ENCODE assay signal across 30 cellular contexts in the genomic region with DNA sequence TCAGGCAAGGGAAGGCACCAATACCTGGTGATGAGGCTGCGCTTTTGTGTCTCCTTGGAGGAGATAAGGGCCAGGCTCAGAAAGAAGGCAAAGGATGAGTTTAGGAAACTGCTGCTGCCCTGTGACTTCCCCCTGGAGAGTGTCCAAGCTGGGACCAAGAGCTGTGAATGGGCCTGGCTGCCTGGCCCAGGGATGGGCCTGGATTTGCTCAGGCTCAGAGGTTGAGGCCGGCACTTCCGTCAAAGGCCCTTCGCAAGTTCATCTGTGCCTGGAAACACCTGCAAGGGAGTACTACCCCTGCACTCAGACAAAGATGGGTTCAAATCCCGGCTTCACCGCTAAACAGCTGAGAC.
"Had no signal": no experiment of that assay in that cellular context is flagged by ENCODE, and none has a peak within 500 bp of the region (broad histone marks: within the 10 kb centered on the region; RNA-seq: fewer than 3 reads in every experiment).

No MANE protein-coding gene starts in this region.

- DNase-seq: activated B cell treated with CpG ODN at 0.5 μM for 24 hours; activated CD4-positive, alpha-beta T cell treated with anti-CD3 and anti-CD28 coated beads for 48 hours; activated CD4-positive, alpha-beta T cell treated with anti-CD3 and anti-CD28 coated beads, Interleukin-2, amount 50 U/mL, for 1 hour; activated CD4-positive, alpha-beta T cell treated with anti-CD3 and anti-CD28 coated beads, Interleukin-2, amount 50 U/mL, for 48 hours; activated CD8-positive, alpha-beta memory T cell treated with anti-CD3 and anti-CD28 coated beads, Interleukin-2, amount 10 ng/mL, durations not matched to agents 7 days and 5 days; activated CD8-positive, alpha-beta memory T cell treated with anti-CD3 and anti-CD28 coated beads, Interleukin-2, amount 50 U/mL, for 4 hours; activated CD8-positive, alpha-beta T cell treated with anti-CD3 and anti-CD28 coated beads for 36 hours; activated gamma-delta T cell; activated naive CD4-positive, alpha-beta T cell; activated naive CD4-positive, alpha-beta T cell treated with anti-CD3 and anti-CD28 coated beads, Interleukin-2, amount 10 ng/mL, durations not matched to agents 7 days and 5 days; activated naive CD8-positive, alpha-beta T cell treated with anti-CD3 and anti-CD28 coated beads, Interleukin-2, amount 10 ng/mL, durations not matched to agents 7 days and 5 days; activated T-cell treated with anti-CD3 and anti-CD28 coated beads for 4 hours; activated T-cell treated with anti-CD3 and anti-CD28 coated beads, Interleukin-2, amount 50 U/mL, for 24 hours; activated T-cell treated with anti-CD3 and anti-CD28 coated beads, Interleukin-2, amount 50 U/mL, for 72 hours; anterior cingulate cortex; brain microvascular endothelial cell; effector CD8-positive, alpha-beta T cell; foreskin keratinocyte; gastrocnemius medialis; glutamatergic neuron; heart left ventricle; T-cell; T1000; WERI-Rb-1 had no signal

- H3K9me3 Mint-ChIP-seq: activated CD8-positive, alpha-beta T cell treated with anti-CD3 and anti-CD28 coated beads for 36 hours; activated naive CD4-positive, alpha-beta T cell treated with anti-CD3 and anti-CD28 coated beads, Interleukin-2, amount 10 ng/mL, durations not matched to agents 7 days and 5 days; activated naive CD4-positive, alpha-beta T cell treated with anti-CD3 and anti-CD28 coated beads, Interleukin-2, amount 50 U/mL, for 72 hours; activated naive CD8-positive, alpha-beta T cell treated with anti-CD3 and anti-CD28 coated beads, Interleukin-2, amount 10 ng/mL, durations not matched to agents 7 days and 5 days; activated T-cell treated with anti-CD3 and anti-CD28 coated beads, Interleukin-2, amount 50 U/mL, for 24 hours; central memory CD8-positive, alpha-beta T cell; T-helper 1 cell treated with Interleukin-12 subunit alpha and Interleukin-12 subunit beta and Interleukin-4 antibody, amounts not matched to agents 30 μg/mL and 1 μg/mL, for 36 hours had no signal

- H3K27ac Mint-ChIP-seq: activated B cell treated with CpG ODN at 0.5 μM for 24 hours; activated CD8-positive, alpha-beta memory T cell treated with anti-CD3 and anti-CD28 coated beads, Interleukin-2, amount 10 ng/mL, durations not matched to agents 7 days and 5 days; activated CD8-positive, alpha-beta T cell treated with anti-CD3 and anti-CD28 coated beads for 36 hours; activated naive CD4-positive, alpha-beta T cell treated with anti-CD3 and anti-CD28 coated beads, Interleukin-2, amount 10 ng/mL, durations not matched to agents 7 days and 5 days; activated naive CD4-positive, alpha-beta T cell treated with anti-CD3 and anti-CD28 coated beads, Interleukin-2, amount 50 U/mL, for 72 hours; activated naive CD8-positive, alpha-beta T cell treated with anti-CD3 and anti-CD28 coated beads, Interleukin-2, amount 10 ng/mL, durations not matched to agents 7 days and 5 days; activated T-cell treated with anti-CD3 and anti-CD28 coated beads, Interleukin-2, amount 50 U/mL, for 24 hours; activated T-cell treated with anti-CD3 and anti-CD28 coated beads, Interleukin-2, amount 50 U/mL, for 72 hours; dendritic cell treated with granulocyte-macrophage colony-stimulating factor and Interleukin-4, amounts not matched to agents 40 ng/mL and 50 ng/mL, for 4 days; T-cell; T-helper 1 cell treated with Interleukin-12 subunit alpha and Interleukin-12 subunit beta and Interleukin-4 antibody, amounts not matched to agents 30 μg/mL and 1 μg/mL, for 36 hours; T-helper 2 cell treated with Interferon-gamma antibody and Interleukin-4, amounts not matched to agents 5 μg/mL and 100 μg/mL, for 36 hours had no signal

- H3K4me3 Mint-ChIP-seq: activated B cell treated with CpG ODN at 0.5 μM for 24 hours; activated CD8-positive, alpha-beta memory T cell treated with anti-CD3 and anti-CD28 coated beads, Interleukin-2, amount 10 ng/mL, durations not matched to agents 7 days and 5 days; activated CD8-positive, alpha-beta T cell treated with anti-CD3 and anti-CD28 coated beads for 36 hours; activated naive CD4-positive, alpha-beta T cell treated with anti-CD3 and anti-CD28 coated beads, Interleukin-2, amount 10 ng/mL, durations not matched to agents 7 days and 5 days; activated naive CD8-positive, alpha-beta T cell treated with anti-CD3 and anti-CD28 coated beads, Interleukin-2, amount 10 ng/mL, durations not matched to agents 7 days and 5 days; activated T-cell treated with anti-CD3 and anti-CD28 coated beads, Interleukin-2, amount 50 U/mL, for 24 hours; activated T-cell treated with anti-CD3 and anti-CD28 coated beads, Interleukin-2, amount 50 U/mL, for 72 hours; central memory CD8-positive, alpha-beta T cell; dendritic cell treated with granulocyte-macrophage colony-stimulating factor and Interleukin-4, amounts not matched to agents 40 ng/mL and 50 ng/mL, for 4 days; T-cell; T-helper 1 cell treated with Interleukin-12 subunit alpha and Interleukin-12 subunit beta and Interleukin-4 antibody, amounts not matched to agents 30 μg/mL and 1 μg/mL, for 36 hours; T-helper 2 cell treated with Interferon-gamma antibody and Interleukin-4, amounts not matched to agents 5 μg/mL and 100 μg/mL, for 36 hours had no signal

- H3K4me1 Mint-ChIP-seq: activated B cell treated with CpG ODN at 0.5 μM for 24 hours; activated CD8-positive, alpha-beta memory T cell treated with anti-CD3 and anti-CD28 coated beads, Interleukin-2, amount 10 ng/mL, durations not matched to agents 7 days and 5 days; activated naive CD4-positive, alpha-beta T cell treated with anti-CD3 and anti-CD28 coated beads, Interleukin-2, amount 10 ng/mL, durations not matched to agents 7 days and 5 days; activated naive CD8-positive, alpha-beta T cell treated with anti-CD3 and anti-CD28 coated beads, Interleukin-2, amount 10 ng/mL, durations not matched to agents 7 days and 5 days had no signal

- ATAC-seq: activated CD4-positive, CD25-positive, alpha-beta regulatory T cell treated with anti-CD3 and anti-CD28 coated beads, Interleukin-2, amount 50 U/mL, for 24 hours; activated CD8-positive, alpha-beta memory T cell treated with anti-CD3 and anti-CD28 coated beads, Interleukin-2, amount 10 ng/mL, durations not matched to agents 7 days and 5 days; activated CD8-positive, alpha-beta T cell treated with anti-CD3 and anti-CD28 coated beads for 36 hours; activated naive CD4-positive, alpha-beta T cell treated with anti-CD3 and anti-CD28 coated beads, Interleukin-2, amount 50 U/mL, for 72 hours; activated T-cell treated with anti-CD3 and anti-CD28 coated beads, Interleukin-2, amount 50 U/mL, for 72 hours; foreskin keratinocyte; gastrocnemius medialis; T-cell had no signal

- H3K36me3 Mint-ChIP-seq: activated CD8-positive, alpha-beta memory T cell treated with anti-CD3 and anti-CD28 coated beads, Interleukin-2, amount 10 ng/mL, durations not matched to agents 7 days and 5 days; activated naive CD4-positive, alpha-beta T cell treated with anti-CD3 and anti-CD28 coated beads, Interleukin-2, amount 10 ng/mL, durations not matched to agents 7 days and 5 days; activated naive CD4-positive, alpha-beta T cell treated with anti-CD3 and anti-CD28 coated beads, Interleukin-2, amount 50 U/mL, for 72 hours; activated naive CD8-positive, alpha-beta T cell treated with anti-CD3 and anti-CD28 coated beads, Interleukin-2, amount 10 ng/mL, durations not matched to agents 7 days and 5 days; T-cell had no signal
